In genomic region chr7:135662123-135662372, GRCh38 we compare ENCODE assay signal across 8 cellular contexts. TPM values are rescaled to one million over a fixed set of nuclear protein-coding genes. Genes with fewer than 3 reads are reported as not detected.
DNase-seq lines count a peak whose midpoint lies in the region; ATAC-seq and TF ChIP-seq lines count a peak whose summit lies in the region.

No MANE protein-coding gene starts in this region.

- peaks cover 4% of the 10 kb centered on the region for H3K9me3 Mint-ChIP-seq in T-helper 2 cell treated with Interferon-gamma antibody and Interleukin-4, amounts not matched to agents 5 μg/mL and 100 μg/mL, for 36 hours
- H3K9me3 Mint-ChIP-seq in activated naive CD4-positive, alpha-beta T cell treated with anti-CD3 and anti-CD28 coated beads, Interleukin-2, amount 50 U/mL, for 72 hours = no peaks in the 10 kb centered on the region

- peak overlapping the region; percentile 88 for H3K27ac Mint-ChIP-seq in T-helper 2 cell treated with Interferon-gamma antibody and Interleukin-4, amounts not matched to agents 5 μg/mL and 100 μg/mL, for 36 hours
- peak overlapping the region; percentile 77 to 92 for H3K27ac Mint-ChIP-seq in activated naive CD4-positive, alpha-beta T cell treated with anti-CD3 and anti-CD28 coated beads, Interleukin-2, amount 50 U/mL, for 72 hours

- H3K27ac ChIP-seq in thoracic aorta = peak overlapping the region; percentile 74 to 98

- H3K36me3 ChIP-seq in kidney epithelial cell (ENCODE audit: control insufficient read depth, insufficient read depth, low read length) = no peaks in the 10 kb centered on the region
- H3K36me3 ChIP-seq in thoracic aorta = no peaks in the 10 kb centered on the region

- no peak for TF ChIP-seq CTCF in kidney epithelial cell (IDR thresholded peaks at IDR 0.05; ENCODE audit: insufficient read depth, low read length, poor library complexity, severe bottlenecking)
- no peak for TF ChIP-seq CTCF in thoracic aorta (IDR thresholded peaks at IDR 0.05)

- peak overlapping the region; percentile 97 for H3K4me3 ChIP-seq in kidney epithelial cell (ENCODE audit: low read depth, low read length)
- peak overlapping the region; percentile 87 for H3K4me3 ChIP-seq in thoracic aorta

- H3K9me3 ChIP-seq in thoracic aorta = no peaks in the 10 kb centered on the region

- H3K4me1 ChIP-seq in thoracic aorta (ENCODE audit: control insufficient read depth in 1 of 2, low read depth in 2 of 2) = peaks cover 10 to 34% of the 10 kb centered on the region in 2 donors

- peaks cover 9% of the 10 kb centered on the region for H3K36me3 Mint-ChIP-seq in T-helper 2 cell treated with Interferon-gamma antibody and Interleukin-4, amounts not matched to agents 5 μg/mL and 100 μg/mL, for 36 hours (ENCODE audit: low read depth)
- H3K36me3 Mint-ChIP-seq in activated naive CD4-positive, alpha-beta T cell treated with anti-CD3 and anti-CD28 coated beads, Interleukin-2, amount 50 U/mL, for 72 hours = peaks cover 13 to 23% of the 10 kb centered on the region in 2 donors

- H3K27me3 ChIP-seq in kidney epithelial cell (ENCODE audit: control insufficient read depth, insufficient read depth, low read length) (no peaks in the 10 kb centered on the region), thoracic aorta (replicated peaks; ENCODE audit: insufficient read depth) (no peaks in the 10 kb centered on the region)

- H3K27me3 Mint-ChIP-seq in T-helper 2 cell treated with Interferon-gamma antibody and Interleukin-4, amounts not matched to agents 5 μg/mL and 100 μg/mL, for 36 hours (ENCODE audit: low read depth) = no peaks in the 10 kb centered on the region

- H3K4me3 Mint-ChIP-seq in T-helper 2 cell treated with Interferon-gamma antibody and Interleukin-4, amounts not matched to agents 5 μg/mL and 100 μg/mL, for 36 hours = peak overlapping the region; percentile 95

- peaks cover 19% of the 10 kb centered on the region for H3K4me1 Mint-ChIP-seq in T-helper 2 cell treated with Interferon-gamma antibody and Interleukin-4, amounts not matched to agents 5 μg/mL and 100 μg/mL, for 36 hours (ENCODE audit: low read depth)

- peak in 1 of 2 donors; percentile 20 for ATAC-seq in activated naive CD4-positive, alpha-beta T cell treated with anti-CD3 and anti-CD28 coated beads, Interleukin-2, amount 50 U/mL, for 72 hours
- ATAC-seq in thoracic aorta (ENCODE audit: insufficient number of reproducible peaks, low FRiP score, low read depth) (no peak), HG02759 (IDR thresholded peaks at IDR 0.05; ENCODE audit: unreplicated experiment) (no peak), HG02981 (IDR thresholded peaks at IDR 0.05; ENCODE audit: unreplicated experiment) (no peak)

- DNase-seq in T-helper 2 cell treated with Interferon-gamma antibody and Interleukin-4, amounts not matched to agents 5 μg/mL and 100 μg/mL, for 36 hours (ENCODE audit: low spot score) = no peak
- DNase-seq in T-helper 2 cell (no peak), kidney epithelial cell (ENCODE audit: low read depth) (no peak), thoracic aorta (ENCODE audit: low spot score) (no peak)
- DNase-seq in activated naive CD4-positive, alpha-beta T cell treated with anti-CD3 and anti-CD28 coated beads, Interleukin-2, amount 50 U/mL, for 72 hours (ENCODE audit: low spot score in 2 of 2) = no peak
- no peak for DNase-seq in stimulated activated CD4-positive, alpha-beta T cell treated with anti-CD3 and anti-CD28 coated beads, Interleukin-2, amount 100 ng/mL, for 48 hours

RNA-seq across cellular contexts. Expression of gene STMP1, which starts 0.3 kb away (rescaled TPM):
- total RNA-seq in activated naive CD4-positive, alpha-beta T cell treated with anti-CD3 and anti-CD28 coated beads, Interleukin-2, amount 50 U/mL, for 72 hours = 10 to 100 TPM; 16.6 to 17.0 TPM
- total RNA-seq in kidney epithelial cell (17.2 and 20.2 TPM in 2 replicates), thoracic aorta (10 to 100 TPM; 15.7 to 48.5 TPM)
